Comparison of ENCODE assay signal across 17 cellular contexts in the genomic region with DNA sequence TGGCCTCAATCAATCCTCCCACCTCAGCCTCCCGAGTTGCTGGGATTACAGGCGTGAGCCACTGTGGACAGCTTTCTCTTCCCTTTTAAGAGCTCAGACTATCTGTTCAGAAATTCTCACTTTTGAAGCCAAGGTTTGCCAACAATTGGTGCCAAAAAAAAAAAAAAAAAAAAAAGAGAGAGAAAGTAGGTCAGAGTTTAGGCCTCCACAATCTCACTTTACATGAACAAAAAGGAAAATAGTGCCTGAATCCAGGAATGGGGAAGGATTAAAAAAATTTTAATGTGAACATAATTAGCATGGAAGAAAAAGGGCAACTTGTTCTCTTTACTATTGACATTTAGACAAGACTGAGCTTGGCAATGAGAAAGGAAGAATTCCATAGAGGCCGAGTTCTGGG.
DNase-seq lines count a peak whose midpoint lies in the region; ATAC-seq and TF ChIP-seq lines count a peak whose summit lies in the region.
"Had no signal": no experiment of that assay in that cellular context is flagged by ENCODE, and none has a peak within 500 bp of the region (broad histone marks: within the 10 kb centered on the region; RNA-seq: fewer than 3 reads in every experiment).

No MANE protein-coding gene starts in this region.

- POLR2A ChIA-PET in T-cell (lab: Charles Lee), result no interaction called here
- POLR2A ChIA-PET in activated CD4-positive, alpha-beta memory T cell treated with anti-CD3 and anti-CD28 coated beads, Interleukin-2, amount 10 ng/mL, durations not matched to agents 7 days and 5 days (lab: Charles Lee), result no interaction called here

- H3K27ac ChIP-seq in heart left ventricle, result no peak overlapping the region
- H3K27ac ChIP-seq: BLaER1, GM23248 had no signal

- DNase-seq in Right ventricle myocardium inferior (ENCODE audit: missing footprints) (no peak), heart left ventricle (no peak), globus pallidus (ENCODE audit: low spot score) (peak; percentile 20), pons (ENCODE audit: low spot score) (peak; percentile 30), T-cell (no peak)
- no peak for DNase-seq in activated CD4-positive, alpha-beta memory T cell treated with anti-CD3 and anti-CD28 coated beads, Interleukin-2, amount 10 ng/mL, durations not matched to agents 7 days and 5 days
- DNase-seq: 8988T; CD4-positive, alpha-beta memory T cell; DMS153; DND-41; EL; GM23248 had no signal

- ATAC-seq in Right ventricle myocardium inferior (peak; percentile 30), heart left ventricle (no peak), T-cell (replicated peaks in 1 of 4) (no peak), GM18502 (IDR thresholded peaks at IDR 0.05; ENCODE audit: poor library complexity, unreplicated experiment) (no peak)
- ATAC-seq: HepG2 had no signal

- H3K9me3 ChIP-seq in heart left ventricle, result no peaks in the 10 kb centered on the region
- H3K9me3 ChIP-seq: BLaER1, HAP-1 had no signal

- 59 to 76% (median 62%) methylated on average over 3 of the region's 3 CpGs for WGBS in heart left ventricle, 4 donors

- no peak for TF ChIP-seq CTCF in heart left ventricle (IDR thresholded peaks at IDR 0.05)

- H3K4me1 Mint-ChIP-seq in T-cell, result no peaks in the 10 kb centered on the region
- no peaks in the 10 kb centered on the region for H3K4me1 Mint-ChIP-seq in activated CD4-positive, alpha-beta memory T cell treated with anti-CD3 and anti-CD28 coated beads, Interleukin-2, amount 10 ng/mL, durations not matched to agents 7 days and 5 days
- H3K4me1 Mint-ChIP-seq: CD14-positive monocyte; CD4-positive, alpha-beta memory T cell had no signal

- peaks cover 0 to 3% (median 0%) of the 10 kb centered on the region in 12 donors for H3K4me1 ChIP-seq in heart left ventricle
- H3K4me1 ChIP-seq: BLaER1, HAP-1 had no signal

- peaks cover 0 to 9% (median 0%) of the 10 kb centered on the region in 3 donors for H3K9me3 Mint-ChIP-seq in T-cell
- H3K9me3 Mint-ChIP-seq in activated CD4-positive, alpha-beta memory T cell treated with anti-CD3 and anti-CD28 coated beads, Interleukin-2, amount 10 ng/mL, durations not matched to agents 7 days and 5 days, result no peaks in the 10 kb centered on the region

- intact Hi-C loops in Right ventricle myocardium inferior (cut with DNase I), result no loop called here
- intact Hi-C loops in heart left ventricle (cut with DNase I), result no loop called here

- no peak overlapping the region for H3K4me3 Mint-ChIP-seq in T-cell
- H3K4me3 Mint-ChIP-seq in activated CD4-positive, alpha-beta memory T cell treated with anti-CD3 and anti-CD28 coated beads, Interleukin-2, amount 10 ng/mL, durations not matched to agents 7 days and 5 days, result no peak overlapping the region
- H3K4me3 Mint-ChIP-seq: CD14-positive monocyte; CD4-positive, alpha-beta memory T cell had no signal

- no peak overlapping the region for H3K27ac Mint-ChIP-seq in T-cell
- H3K27ac Mint-ChIP-seq in activated CD4-positive, alpha-beta memory T cell treated with anti-CD3 and anti-CD28 coated beads, Interleukin-2, amount 10 ng/mL, durations not matched to agents 7 days and 5 days, result no peak overlapping the region
- H3K27ac Mint-ChIP-seq: CD14-positive monocyte; CD4-positive, alpha-beta memory T cell had no signal

- no peak for TF ChIP-seq POLR2A in heart left ventricle (IDR thresholded peaks at IDR 0.05)

- CTCF ChIA-PET in T-cell (lab: Charles Lee), result no interaction called here
- CTCF ChIA-PET in activated CD4-positive, alpha-beta memory T cell treated with anti-CD3 and anti-CD28 coated beads, Interleukin-2, amount 10 ng/mL, durations not matched to agents 7 days and 5 days (lab: Charles Lee), result no interaction called here

- H3K4me3 ChIP-seq in heart left ventricle, result no peak overlapping the region
- H3K4me3 ChIP-seq: BLaER1, GM23248, HAP-1 had no signal

- H3K36me3 Mint-ChIP-seq in T-cell, result no peaks in the 10 kb centered on the region
- H3K36me3 Mint-ChIP-seq in activated CD4-positive, alpha-beta memory T cell treated with anti-CD3 and anti-CD28 coated beads, Interleukin-2, amount 10 ng/mL, durations not matched to agents 7 days and 5 days (ENCODE audit: low read depth), result no peaks in the 10 kb centered on the region
- H3K36me3 Mint-ChIP-seq: CD14-positive monocyte; CD4-positive, alpha-beta memory T cell had no signal

- no peaks in the 10 kb centered on the region for H3K27me3 ChIP-seq in heart left ventricle
- H3K27me3 ChIP-seq: BLaER1 had no signal

- peaks cover 0 to under 1% of the 10 kb centered on the region in 2 donors for H3K27me3 Mint-ChIP-seq in T-cell
- H3K27me3 Mint-ChIP-seq in activated CD4-positive, alpha-beta memory T cell treated with anti-CD3 and anti-CD28 coated beads, Interleukin-2, amount 10 ng/mL, durations not matched to agents 7 days and 5 days, result no peaks in the 10 kb centered on the region

- H3K36me3 ChIP-seq in heart left ventricle, result no peaks in the 10 kb centered on the region
- H3K36me3 ChIP-seq: BLaER1, HAP-1 had no signal

Comparison
In these comparisons a context has a peak if more than half of its experiments do, and no peak if none do; other contexts are left out.
1. DNase-seq: peak in globus pallidus (single experiment) and pons (single experiment); none in Right ventricle myocardium inferior (single experiment), heart left ventricle (0 of 5), T-cell (0 of 34) and activated CD4-positive, alpha-beta memory T cell treated with anti-CD3 and anti-CD28 coated beads, Interleukin-2, amount 10 ng/mL, durations not matched to agents 7 days and 5 days (single experiment).